In the genomic region with DNA sequence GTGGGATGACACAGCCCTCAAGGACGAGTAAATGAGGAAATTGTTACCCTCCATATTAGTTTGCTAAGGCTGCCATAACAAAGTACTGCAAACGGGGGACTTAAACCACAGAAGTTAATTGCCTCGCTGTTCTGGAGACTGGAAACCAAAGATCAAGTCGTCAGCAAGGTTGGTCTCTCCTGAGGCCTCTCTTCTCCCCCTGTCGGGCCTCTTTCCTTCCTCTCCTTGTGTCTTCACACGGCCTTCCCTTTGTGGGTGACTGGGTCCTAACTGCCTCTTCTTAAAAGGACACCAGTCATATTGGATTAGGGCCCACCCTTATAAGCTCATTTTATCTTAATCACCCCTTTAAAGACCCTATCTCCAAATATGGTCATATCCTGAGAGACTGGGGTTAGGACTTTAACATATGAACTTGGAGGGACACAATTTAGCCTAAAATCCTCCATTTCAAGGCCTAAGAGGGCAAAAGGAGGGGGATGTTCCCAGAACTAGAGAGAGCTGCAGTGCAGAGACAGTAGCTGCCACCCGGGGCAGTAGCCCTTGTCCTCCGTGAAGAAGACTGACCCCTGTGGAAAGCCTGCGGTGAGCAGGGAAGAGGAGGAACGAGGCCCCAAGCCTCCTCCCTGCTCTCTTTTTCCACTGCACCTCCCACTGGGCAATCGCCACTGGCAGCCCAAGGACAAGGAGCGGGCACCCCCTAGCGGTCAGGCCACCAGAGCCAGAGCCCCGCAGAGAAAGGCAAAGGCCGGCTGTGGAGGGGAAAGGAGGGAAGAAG, we compare ENCODE assay signal across 9 cellular contexts. TPM values are rescaled to one million over a fixed set of nuclear protein-coding genes. Genes with fewer than 3 reads are reported as not detected.
DNase-seq lines count a peak whose midpoint lies in the region; ATAC-seq, FAIRE-seq and TF ChIP-seq lines count a peak whose summit lies in the region.
"Had no signal": no experiment of that assay in that cellular context is flagged by ENCODE, and none has a peak within 500 bp of the region (broad histone marks: within the 10 kb centered on the region; RNA-seq: fewer than 3 reads in every experiment).

No MANE protein-coding gene starts in this region.

- DNase-seq in GM03348 (ENCODE audit: low spot score) (peak; percentile 91), H54 (ENCODE audit: insufficient read length, low spot score) (peak; percentile 92), LHCN-M2 (ENCODE audit: low read depth) (peak; percentile 71), T-cell (peak in 32 of 34 experiments; percentile 9 to 59 (median 38)), anterior cingulate cortex (lab: John Stamatoyannopoulos, UW) (peak in 56 of 58 donors; percentile 10 to 85 (median 60)), hippocampal formation (lab: John Stamatoyannopoulos, UW) (peak; percentile 62 to 63), skeletal muscle cell (ENCODE audit: low read depth) (peak; percentile 4), NCI-H2196 treated with DMSO at 0.1 percent for 48 hours (lab: John Stamatoyannopoulos, UW; ENCODE audit: unreplicated experiment) (no peak)

- CTCF ChIA-PET in T-cell (lab: Charles Lee), result interaction anchor here in 1 of 2 donors (0.6 kb wide), 1 partner anchor 411 kb away, joined by 4 read pairs; no protein-coding TSS in a partner anchor

- POLR2A ChIA-PET in T-cell (lab: Charles Lee), result no interaction called here

- H3K4me1 Mint-ChIP-seq in T-cell, result peaks cover 0 to 3% (median 0%) of the 10 kb centered on the region in 3 donors

- no peak overlapping the region for H3K4me3 ChIP-seq in skeletal muscle cell (ENCODE audit: low read depth, low read length)
- H3K4me3 ChIP-seq: skin epidermis had no signal

- no peak overlapping the region for H3K4me3 Mint-ChIP-seq in T-cell

- no peaks in the 10 kb centered on the region for H3K9me3 Mint-ChIP-seq in T-cell

- no peak for FAIRE-seq in H54 (lab: Jason Lieb, UNC)

- ATAC-seq in T-cell (replicated peaks in 1 of 4), result peak; percentile 53 to 75 (median 60)

- H3K27me3 Mint-ChIP-seq in T-cell, result peaks cover 40 to 48% of the 10 kb centered on the region in 2 donors

- no peaks in the 10 kb centered on the region for H3K36me3 Mint-ChIP-seq in T-cell

- no peak for TF ChIP-seq POLR2A in H54 (IDR thresholded peaks at IDR 0.05; ENCODE audit: low read depth, low read length)

- H3K27ac Mint-ChIP-seq in T-cell, result no peak overlapping the region

RNA-seq across cellular contexts. Expression of a gene that starts 35.0 kb away (rescaled TPM):
- total RNA-seq in LHCN-M2 (2014; rRNA removed), result 0.26 TPM in 1 of 2 replicates, not detected in the other
- 0.21 TPM for polyA plus RNA-seq in LHCN-M2 (2012)
- total RNA-seq in T-cell, result not detected

RNA-seq across cellular contexts. Expression of a gene that starts 52.9 kb away (rescaled TPM):
- total RNA-seq in LHCN-M2 (2014; rRNA removed) (12.5 and 14.6 TPM in 2 replicates), T-cell (10 to 100 TPM in 2 of 5 donors, 1 to 10 TPM in 3; 6.9 to 11.1 (median 9.7) TPM)
- 5.0 TPM for polyA plus RNA-seq in LHCN-M2 (2012)

RNA-seq across cellular contexts. Expression of a gene that starts 53.0 kb away (rescaled TPM):
- 36.7 and 38.4 TPM in 2 replicates for total RNA-seq in LHCN-M2 (2014; rRNA removed)
- 10.3 TPM for polyA plus RNA-seq in LHCN-M2 (2012)
- total RNA-seq in T-cell, result 10 to 100 TPM; 66.9 to 90.2 (median 83.0) TPM
